8 cellular contexts compared by ENCODE assay signal in the genomic region with DNA sequence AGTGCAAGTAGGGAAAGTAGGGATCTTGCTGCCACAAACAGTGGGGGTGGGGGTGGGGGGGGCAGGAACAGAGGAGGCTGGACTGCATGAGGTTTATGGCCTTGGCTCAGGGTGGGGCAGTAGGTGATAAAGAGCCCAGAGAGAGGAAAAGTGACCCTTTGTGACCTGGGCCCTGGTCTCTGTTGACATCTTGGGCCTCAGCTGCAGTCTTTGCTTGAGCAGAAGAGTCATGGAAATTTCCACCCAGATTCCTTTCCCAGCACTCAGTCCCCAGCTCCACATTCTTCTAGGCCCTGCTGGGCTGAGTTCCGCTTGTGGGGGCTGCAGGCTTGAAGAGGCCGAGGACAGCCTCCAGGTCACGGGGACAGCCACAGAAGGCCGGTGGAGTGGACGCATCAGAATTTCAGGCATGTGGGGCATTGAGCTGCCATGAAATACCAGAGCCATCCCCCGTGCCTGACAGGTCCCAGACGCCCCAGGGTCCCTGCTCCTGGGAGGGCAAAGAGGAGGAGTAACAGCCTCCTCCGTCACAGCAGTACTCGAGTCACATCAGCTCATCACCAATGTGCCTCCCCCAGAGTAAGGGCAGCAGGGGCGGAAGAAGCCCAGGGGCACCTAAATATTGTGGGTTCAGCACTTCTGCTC. TPM values are rescaled to one million over a fixed set of nuclear protein-coding genes. Genes with fewer than 3 reads are reported as not detected.
DNase-seq lines count a peak whose midpoint lies in the region; ATAC-seq and TF ChIP-seq lines count a peak whose summit lies in the region.

No MANE protein-coding gene starts in this region.

- no peaks in the 10 kb centered on the region for H3K27me3 ChIP-seq in left lung

- intact Hi-C loops in left lung (cut with DNase I) = no loop called here

- no peak for TF ChIP-seq CTCF in left lung (IDR thresholded peaks at IDR 0.05)

- no peak overlapping the region for H3K4me3 ChIP-seq in left lung

- peaks cover 71 to 88% of the 10 kb centered on the region in 2 donors for H3K4me1 ChIP-seq in left lung

- no peak for TF ChIP-seq POLR2A in erythroblast (IDR thresholded peaks at IDR 0.05; ENCODE audit: low read length)

- no peaks in the 10 kb centered on the region for H3K9me3 ChIP-seq in left lung

- DNase-seq in HT-29 (ENCODE audit: low spot score) (peak; percentile 40), cerebellar nuclear complex (lab: John Stamatoyannopoulos, UW) (peak; percentile 52 to 78), left lung (no peak), substantia nigra (lab: John Stamatoyannopoulos, UW) (peak in 16 of 49 donors; percentile 32 to 79 (median 46)), left lobe of liver (ENCODE audit: low spot score) (no peak), erythroblast (lab: John Stamatoyannopoulos, UW) (no peak), NCI-H524 (lab: John Stamatoyannopoulos, UW) (no peak)

- ATAC-seq in left lung (peak; percentile 1), left lobe of liver (no peak), GM21786 (IDR thresholded peaks at IDR 0.05; ENCODE audit: unreplicated experiment) (no peak)

- H3K36me3 ChIP-seq in left lung = no peaks in the 10 kb centered on the region

- H3K27ac ChIP-seq in left lung = peak overlapping the region; percentile 94 to 99
- peak overlapping the region; percentile 100 for H3K27ac ChIP-seq in substantia nigra (ENCODE audit: low read depth, low read length, poor library complexity, severe bottlenecking)

RNA-seq across cellular contexts. Expression of a gene that starts 9.7 kb away (rescaled TPM):
- 1,827 and 2,040 TPM in 2 replicates for total RNA-seq in HT-29 (2014; rRNA removed; shearing (Covaris generic))
- over 10,000 TPM; 12,400 to 15,875 TPM for total RNA-seq in left lung
- 2,761 TPM for total RNA-seq in left lobe of liver

RNA-seq across cellular contexts. Expression of a gene that starts 35.7 kb away (rescaled TPM):
- 177 and 182 TPM in 2 replicates for total RNA-seq in HT-29 (2014; rRNA removed; shearing (Covaris generic))
- 10 to 100 TPM; 81.2 to 82.5 TPM for total RNA-seq in left lung
- 67.6 TPM for total RNA-seq in left lobe of liver

Comparison
In these comparisons a context has a peak if more than half of its experiments do, and no peak if none do; other contexts are left out.
1. DNase-seq: peak in HT-29 (single experiment) and cerebellar nuclear complex (2 of 2); none in left lung (0 of 2), left lobe of liver (single experiment), erythroblast (0 of 2) and NCI-H524 (0 of 2).